2 cellular contexts compared by ENCODE assay signal in genomic region chrX:47644557-47645091, GRCh38.
TF ChIP-seq lines count a peak whose summit lies in the region.

No MANE protein-coding gene starts in this region.

TF ChIP-seq in GM12891, 5 proteins besides CTCF, POLR2A, EP300 and RAD21:
- no peak for TF ChIP-seq PAX5 (IDR thresholded peaks at IDR 0.05; ENCODE audit: insufficient read depth, low read length, severe bottlenecking)
- TF ChIP-seq TAF1 (IDR thresholded peaks at IDR 0.05; ENCODE audit: low read depth, low read length): no peak
- TF ChIP-seq SPI1 (IDR thresholded peaks at IDR 0.05; ENCODE audit: low read depth, low read length): no peak
- no peak for TF ChIP-seq POU2F2 (IDR thresholded peaks at IDR 0.05; ENCODE audit: low read depth, low read length)
- TF ChIP-seq POLR2AphosphoS5 (IDR thresholded peaks at IDR 0.05; ENCODE audit: low read depth, low read length): no peak

TF ChIP-seq in HepG2, 621 proteins besides CTCF, POLR2A, EP300 and RAD21:
- no peak for TF ChIP-seq ZNF18 (CRISPR knock-in tag; IDR thresholded peaks at IDR 0.05; ENCODE audit: insufficient replicate concordance)
- TF ChIP-seq KDM5B (CRISPR knock-in tag; IDR thresholded peaks at IDR 0.05; ENCODE audit: borderline replicate concordance): no peak
- no peak for TF ChIP-seq ZNF138 (CRISPR knock-in tag; IDR thresholded peaks at IDR 0.05; ENCODE audit: low read depth)
- TF ChIP-seq HOXA3 (CRISPR knock-in tag; IDR thresholded peaks at IDR 0.05): no peak
- TF ChIP-seq CERS6 (CRISPR knock-in tag; IDR thresholded peaks at IDR 0.05): no peak
- TF ChIP-seq AFF4 (CRISPR knock-in tag; IDR thresholded peaks at IDR 0.05): no peak
- no peak for TF ChIP-seq RXRA (CRISPR knock-in tag; IDR thresholded peaks at IDR 0.05)
- no peak for TF ChIP-seq ZNF800 (CRISPR knock-in tag; IDR thresholded peaks at IDR 0.05)
- no peak for TF ChIP-seq ZGPAT (CRISPR knock-in tag; IDR thresholded peaks at IDR 0.05)
- no peak for TF ChIP-seq ZBTB37 (CRISPR knock-in tag; IDR thresholded peaks at IDR 0.05)
- TF ChIP-seq ZNF333 (CRISPR knock-in tag; IDR thresholded peaks at IDR 0.05; ENCODE audit: borderline replicate concordance): no peak
- TF ChIP-seq ZNF468 (CRISPR knock-in tag; IDR thresholded peaks at IDR 0.05): no peak
- TF ChIP-seq ZKSCAN1 (IDR thresholded peaks at IDR 0.05; ENCODE audit: low read length): no peak
- TF ChIP-seq KAT8 (CRISPR knock-in tag; IDR thresholded peaks at IDR 0.05): no peak
- TF ChIP-seq E2F5 (CRISPR knock-in tag; conservative IDR thresholded peaks at IDR 0.05): no peak
- TF ChIP-seq CBX5 (CRISPR knock-in tag; IDR thresholded peaks at IDR 0.05; ENCODE audit: borderline replicate concordance): no peak
- no peak for TF ChIP-seq GATAD1 (CRISPR knock-in tag; IDR thresholded peaks at IDR 0.05)
- TF ChIP-seq ZNF431 (CRISPR knock-in tag; IDR thresholded peaks at IDR 0.05; ENCODE audit: borderline replicate concordance, low read depth): no peak
- TF ChIP-seq JUND (CRISPR knock-in tag; IDR thresholded peaks at IDR 0.05): no peak
